10 cellular contexts compared by ENCODE assay signal in genomic region chr16:30353438-30354129, GRCh38. TPM values are rescaled to one million over a fixed set of nuclear protein-coding genes. Genes with fewer than 3 reads are reported as not detected.
DNase-seq lines count a peak whose midpoint lies in the region; ATAC-seq and TF ChIP-seq lines count a peak whose summit lies in the region.
"Had no signal": no experiment of that assay in that cellular context is flagged by ENCODE, and none has a peak within 500 bp of the region (broad histone marks: within the 10 kb centered on the region; RNA-seq: fewer than 3 reads in every experiment).

No MANE protein-coding gene starts in this region.

- peaks cover 51% of the 10 kb centered on the region for H3K4me1 Mint-ChIP-seq in activated T-cell treated with anti-CD3 and anti-CD28 coated beads, Interleukin-2, amount 50 U/mL, for 4 hours (ENCODE audit: low read depth)
- H3K4me1 Mint-ChIP-seq in activated naive CD8-positive, alpha-beta T cell treated with anti-CD3 and anti-CD28 coated beads, Interleukin-2, amount 10 ng/mL, durations not matched to agents 7 days and 5 days: peaks cover 44% of the 10 kb centered on the region

- no peaks in the 10 kb centered on the region for H3K9me3 Mint-ChIP-seq in activated T-cell treated with anti-CD3 and anti-CD28 coated beads, Interleukin-2, amount 50 U/mL, for 4 hours
- H3K9me3 Mint-ChIP-seq in activated naive CD8-positive, alpha-beta T cell treated with anti-CD3 and anti-CD28 coated beads, Interleukin-2, amount 10 ng/mL, durations not matched to agents 7 days and 5 days: no peaks in the 10 kb centered on the region

- WGBS in tibial nerve, 2 donors: 86 to 89% methylated on average over 23 of the region's 23 CpGs

- no peak for TF ChIP-seq EP300 in tibial nerve (IDR thresholded peaks at IDR 0.05)

- H3K27me3 Mint-ChIP-seq in activated T-cell treated with anti-CD3 and anti-CD28 coated beads, Interleukin-2, amount 50 U/mL, for 4 hours (ENCODE audit: low read depth): no peaks in the 10 kb centered on the region
- H3K27me3 Mint-ChIP-seq in activated naive CD8-positive, alpha-beta T cell treated with anti-CD3 and anti-CD28 coated beads, Interleukin-2, amount 10 ng/mL, durations not matched to agents 7 days and 5 days: no peaks in the 10 kb centered on the region

- no peak for ATAC-seq in activated T-cell treated with anti-CD3 and anti-CD28 coated beads, Interleukin-2, amount 50 U/mL, for 4 hours
- no peak for ATAC-seq in activated naive CD8-positive, alpha-beta T cell treated with anti-CD3 and anti-CD28 coated beads, Interleukin-2, amount 10 ng/mL, durations not matched to agents 7 days and 5 days (ENCODE audit: low read depth)
- no peak for ATAC-seq in lower lobe of right lung
- no peak for ATAC-seq in GM18498 (IDR thresholded peaks at IDR 0.05; ENCODE audit: unreplicated experiment)

- POLR2A ChIA-PET in activated naive CD8-positive, alpha-beta T cell treated with anti-CD3 and anti-CD28 coated beads, Interleukin-2, amount 10 ng/mL, durations not matched to agents 7 days and 5 days (lab: Charles Lee): interaction anchor here (1.2 to 2.7 kb wide), 6 partner anchors 7 to 56 kb away, joined by 5 to 13 read pairs (median 8); partner anchors contain the start of genes SEPTIN1 and TBC1D10B

- no peak for DNase-seq in activated T-cell treated with anti-CD3 and anti-CD28 coated beads, Interleukin-2, amount 50 U/mL, for 4 hours
- DNase-seq in activated T-cell treated with anti-CD3 and anti-CD28 coated beads for 4 hours (no peak), lower lobe of right lung (peak; percentile 45), tibial nerve (ENCODE audit: low spot score in 2 of 2) (peak in 1 of 2 donors; percentile 3), GF-D8 (lab: John Stamatoyannopoulos, UW) (no peak), NCI-H2029 (lab: John Stamatoyannopoulos, UW) (no peak)
- DNase-seq in activated naive CD8-positive, alpha-beta T cell treated with anti-CD3 and anti-CD28 coated beads, Interleukin-2, amount 10 ng/mL, durations not matched to agents 7 days and 5 days: no peak
- DNase-seq: activated CD4-positive, alpha-beta T cell treated with anti-CD3 and anti-CD28 coated beads, Interleukin-2, amount 50 U/mL, for 4 hours; NCI-H187 had no signal

- TF ChIP-seq POLR2A in tibial nerve (IDR thresholded peaks at IDR 0.05): no peak

- H3K27ac ChIP-seq in lower lobe of right lung: no peak overlapping the region
- peak overlapping the region in 3 of 4 donors; percentile 88 to 97 (median 97) for H3K27ac ChIP-seq in tibial nerve

- H3K36me3 Mint-ChIP-seq in activated T-cell treated with anti-CD3 and anti-CD28 coated beads, Interleukin-2, amount 50 U/mL, for 4 hours (ENCODE audit: insufficient read depth): peaks cover 32% of the 10 kb centered on the region
- H3K36me3 Mint-ChIP-seq in activated naive CD8-positive, alpha-beta T cell treated with anti-CD3 and anti-CD28 coated beads, Interleukin-2, amount 10 ng/mL, durations not matched to agents 7 days and 5 days: peaks cover 19% of the 10 kb centered on the region

- TF ChIP-seq CTCF in lower lobe of right lung (IDR thresholded peaks at IDR 0.05) (no peak), tibial nerve (IDR thresholded peaks at IDR 0.05) (no peak)

- H3K27me3 ChIP-seq in lower lobe of right lung (ENCODE audit: low read depth) (no peaks in the 10 kb centered on the region), tibial nerve (no peaks in the 10 kb centered on the region)

- peak overlapping the region; percentile 95 for H3K4me3 Mint-ChIP-seq in activated T-cell treated with anti-CD3 and anti-CD28 coated beads, Interleukin-2, amount 50 U/mL, for 4 hours
- peak overlapping the region; percentile 94 for H3K4me3 Mint-ChIP-seq in activated naive CD8-positive, alpha-beta T cell treated with anti-CD3 and anti-CD28 coated beads, Interleukin-2, amount 10 ng/mL, durations not matched to agents 7 days and 5 days

- H3K36me3 ChIP-seq in lower lobe of right lung (peaks cover 57% of the 10 kb centered on the region), tibial nerve (peaks cover 0 to 62% (median 12%) of the 10 kb centered on the region in 3 donors)

- peak overlapping the region; percentile 96 for H3K4me3 ChIP-seq in lower lobe of right lung
- H3K4me3 ChIP-seq in tibial nerve: peak overlapping the region in 1 of 4 donors; percentile 99

- H3K9me3 ChIP-seq in lower lobe of right lung (no peaks in the 10 kb centered on the region), tibial nerve (no peaks in the 10 kb centered on the region)

- H3K27ac Mint-ChIP-seq in activated naive CD8-positive, alpha-beta T cell treated with anti-CD3 and anti-CD28 coated beads, Interleukin-2, amount 10 ng/mL, durations not matched to agents 7 days and 5 days: no peak overlapping the region

- intact Hi-C loops in lower lobe of right lung (cut with DNase I): no loop called here

- peaks cover 44% of the 10 kb centered on the region for H3K4me1 ChIP-seq in lower lobe of right lung
- H3K4me1 ChIP-seq in tibial nerve: peaks cover 0 to 58% (median 32%) of the 10 kb centered on the region in 4 donors

RNA-seq across cellular contexts. Expression of gene CD2BP2, which starts 1.5 kb away (rescaled TPM):
- total RNA-seq in activated T-cell treated with anti-CD3 and anti-CD28 coated beads, Interleukin-2, amount 50 U/mL, for 4 hours: 10 to 100 TPM; 95.2 to 97.2 (median 96.8) TPM
- total RNA-seq in activated naive CD8-positive, alpha-beta T cell treated with anti-CD3 and anti-CD28 coated beads, Interleukin-2, amount 10 ng/mL, durations not matched to agents 7 days and 5 days: 10 to 100 TPM; 71.3 to 72.5 TPM
- total RNA-seq in lower lobe of right lung (52.3 TPM), tibial nerve (10 to 100 TPM; 31.8 to 42.7 (median 36.1) TPM)

RNA-seq across cellular contexts. Expression of gene TBC1D10B, which starts 16.7 kb away (rescaled TPM):
- 10 to 100 TPM; 48.2 to 52.5 (median 49.6) TPM for total RNA-seq in activated T-cell treated with anti-CD3 and anti-CD28 coated beads, Interleukin-2, amount 50 U/mL, for 4 hours
- total RNA-seq in activated naive CD8-positive, alpha-beta T cell treated with anti-CD3 and anti-CD28 coated beads, Interleukin-2, amount 10 ng/mL, durations not matched to agents 7 days and 5 days: 10 to 100 TPM; 63.6 to 69.8 TPM
- total RNA-seq in lower lobe of right lung: 36.9 TPM
- total RNA-seq in tibial nerve: 10 to 100 TPM; 25.6 to 52.2 (median 31.1) TPM

RNA-seq across cellular contexts. Expression of gene MYL11, which starts 21.0 kb away (rescaled TPM):
- under 1 TPM in 1 of 3 donors, not detected in 2; 0.76 TPM for total RNA-seq in activated T-cell treated with anti-CD3 and anti-CD28 coated beads, Interleukin-2, amount 50 U/mL, for 4 hours
- 1 to 10 TPM in 1 of 2 experiments, not detected in 1; 1.7 TPM for total RNA-seq in activated naive CD8-positive, alpha-beta T cell treated with anti-CD3 and anti-CD28 coated beads, Interleukin-2, amount 10 ng/mL, durations not matched to agents 7 days and 5 days
- total RNA-seq in lower lobe of right lung: not detected
- total RNA-seq in tibial nerve: not detected

RNA-seq across cellular contexts. Expression of gene SEPTIN1, which starts 28.8 kb away (rescaled TPM):
- 100 to 1,000 TPM; 133 to 164 (median 152) TPM for total RNA-seq in activated T-cell treated with anti-CD3 and anti-CD28 coated beads, Interleukin-2, amount 50 U/mL, for 4 hours
- 100 to 1,000 TPM; 293 to 318 TPM for total RNA-seq in activated naive CD8-positive, alpha-beta T cell treated with anti-CD3 and anti-CD28 coated beads, Interleukin-2, amount 10 ng/mL, durations not matched to agents 7 days and 5 days
- total RNA-seq in lower lobe of right lung (6.0 TPM), tibial nerve (1 to 10 TPM in 3 of 4 donors, not detected in 1; 1.4 to 4.8 (median 3.6) TPM)

RNA-seq across cellular contexts. Expression of gene ZNF48, which starts 41.6 kb away (rescaled TPM):
- total RNA-seq in activated T-cell treated with anti-CD3 and anti-CD28 coated beads, Interleukin-2, amount 50 U/mL, for 4 hours: 10 to 100 TPM; 18.0 to 19.2 (median 18.1) TPM
- 10 to 100 TPM; 14.4 to 15.5 TPM for total RNA-seq in activated naive CD8-positive, alpha-beta T cell treated with anti-CD3 and anti-CD28 coated beads, Interleukin-2, amount 10 ng/mL, durations not matched to agents 7 days and 5 days
- 6.2 TPM for total RNA-seq in lower lobe of right lung
- 1 to 10 TPM; 5.5 to 7.5 (median 7.3) TPM for total RNA-seq in tibial nerve
